In the genomic region with DNA sequence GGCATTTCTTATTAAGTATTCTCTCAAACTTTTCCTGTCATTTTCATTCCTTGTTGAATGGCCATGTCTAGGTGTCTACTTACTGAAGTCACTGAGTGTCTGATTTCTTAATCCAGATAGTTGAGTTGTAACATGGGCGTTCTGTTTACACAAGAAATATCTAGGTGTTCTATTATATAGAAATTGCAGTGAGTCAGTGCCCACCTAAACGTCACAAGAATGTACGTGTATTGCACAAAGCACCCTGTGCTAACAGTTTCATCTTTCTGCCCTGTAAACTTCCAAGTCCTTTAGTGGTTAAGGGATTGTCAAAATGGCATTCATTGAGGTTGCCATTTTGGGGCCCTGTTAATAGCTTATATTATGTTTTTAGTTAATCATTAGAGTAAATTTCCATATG, we compare ENCODE assay signal across 24 cellular contexts.
"Had no signal": no experiment of that assay in that cellular context is flagged by ENCODE, and none has a peak within 500 bp of the region (broad histone marks: within the 10 kb centered on the region; RNA-seq: fewer than 3 reads in every experiment).

No MANE protein-coding gene starts in this region.

- H3K4me3 ChIP-seq: adrenal gland, colonic mucosa, esophagus muscularis mucosa, hepatocyte, lung, pancreas, right lobe of liver, upper lobe of right lung had no signal

- DNase-seq: activated CD4-positive, CD25-positive, alpha-beta regulatory T cell treated with anti-CD3 and anti-CD28 coated beads, Interleukin-2, amount 50 U/mL, for 72 hours; activated effector memory CD4-positive, alpha-beta T cell treated with anti-CD3 and anti-CD28 coated beads, Interleukin-2, amount 50 U/mL, for 16 hours; activated T-cell treated with anti-CD3 and anti-CD28 coated beads, Interleukin-2, amount 50 U/mL, for 72 hours; adrenal gland; caudate nucleus; colonic mucosa; islet precursor cell; left colon; pancreas; right lobe of liver; small intestine; stimulated activated CD4-positive, alpha-beta T cell treated with anti-CD3 and anti-CD28 coated beads, Interleukin-15, amount 100 ng/mL, for 24 hours; stimulated activated CD4-positive, alpha-beta T cell treated with anti-CD3 and anti-CD28 coated beads, Interleukin-2, amount 100 ng/mL, for 48 hours; upper lobe of right lung had no signal

- H3K27me3 Mint-ChIP-seq: activated naive CD4-positive, alpha-beta T cell treated with anti-CD3 and anti-CD28 coated beads, Interleukin-2, amount 50 U/mL, for 24 hours; natural killer cell treated with Interleukin-12 subunit alpha and Interleukin-12 subunit beta and Interleukin-15 and Interleukin-18, amount 100 ng/mL, for 72 hours; stimulated activated naive CD8-positive, alpha-beta T cell treated with anti-CD3 and anti-CD28 coated beads, Interleukin-15, Interleukin-2, amounts not matched to agents 100 ng/mL and 50 ng/mL, for 24 hours had no signal

- H3K4me1 Mint-ChIP-seq: activated naive CD4-positive, alpha-beta T cell treated with anti-CD3 and anti-CD28 coated beads, Interleukin-2, amount 50 U/mL, for 24 hours had no signal

- H3K9me3 ChIP-seq: adrenal gland, colonic mucosa, esophagus muscularis mucosa, neutrophil, pancreas, right lobe of liver, upper lobe of right lung had no signal

- ATAC-seq: activated T-cell treated with anti-CD3 and anti-CD28 coated beads, Interleukin-2, amount 50 U/mL, for 72 hours; left colon; natural killer cell treated with Interleukin-12 subunit alpha and Interleukin-12 subunit beta and Interleukin-15 and Interleukin-18, amount 100 ng/mL, for 72 hours; pancreas; right lobe of liver; upper lobe of right lung had no signal

- H3K27ac Mint-ChIP-seq: activated naive CD4-positive, alpha-beta T cell treated with anti-CD3 and anti-CD28 coated beads, Interleukin-2, amount 50 U/mL, for 24 hours; activated T-cell treated with anti-CD3 and anti-CD28 coated beads, Interleukin-2, amount 50 U/mL, for 72 hours; mesothelial cell of epicardium; natural killer cell treated with Interleukin-12 subunit alpha and Interleukin-12 subunit beta and Interleukin-15 and Interleukin-18, amount 100 ng/mL, for 72 hours; stimulated activated naive CD8-positive, alpha-beta T cell treated with anti-CD3 and anti-CD28 coated beads, Interleukin-15, Interleukin-2, amounts not matched to agents 100 ng/mL and 50 ng/mL, for 24 hours; T-helper 1 cell treated with Interleukin-12 subunit alpha and Interleukin-12 subunit beta and Interleukin-4 antibody, amounts not matched to agents 30 μg/mL and 1 μg/mL, for 36 hours had no signal

- H3K4me3 Mint-ChIP-seq: activated naive CD4-positive, alpha-beta T cell treated with anti-CD3 and anti-CD28 coated beads, Interleukin-2, amount 50 U/mL, for 24 hours; activated T-cell treated with anti-CD3 and anti-CD28 coated beads, Interleukin-2, amount 50 U/mL, for 72 hours; mesothelial cell of epicardium; natural killer cell treated with Interleukin-12 subunit alpha and Interleukin-12 subunit beta and Interleukin-15 and Interleukin-18, amount 100 ng/mL, for 72 hours; stimulated activated naive CD8-positive, alpha-beta T cell treated with anti-CD3 and anti-CD28 coated beads, Interleukin-15, Interleukin-2, amounts not matched to agents 100 ng/mL and 50 ng/mL, for 24 hours; T-helper 1 cell treated with Interleukin-12 subunit alpha and Interleukin-12 subunit beta and Interleukin-4 antibody, amounts not matched to agents 30 μg/mL and 1 μg/mL, for 36 hours had no signal

- H3K27me3 ChIP-seq: adrenal gland, colonic mucosa, esophagus muscularis mucosa, hepatocyte, neutrophil, pancreas, right lobe of liver, upper lobe of right lung had no signal

- H3K4me1 ChIP-seq: adrenal gland, colonic mucosa, pancreas, right lobe of liver had no signal

- H3K27ac ChIP-seq: adrenal gland, colonic mucosa, esophagus muscularis mucosa, hepatocyte, neutrophil, pancreas, right lobe of liver, upper lobe of right lung, VCaP had no signal

- H3K36me3 ChIP-seq: adrenal gland, colonic mucosa, neutrophil, pancreas, right lobe of liver had no signal

- H3K9me3 Mint-ChIP-seq: activated naive CD4-positive, alpha-beta T cell treated with anti-CD3 and anti-CD28 coated beads, Interleukin-2, amount 50 U/mL, for 24 hours; activated T-cell treated with anti-CD3 and anti-CD28 coated beads, Interleukin-2, amount 50 U/mL, for 72 hours; natural killer cell treated with Interleukin-12 subunit alpha and Interleukin-12 subunit beta and Interleukin-15 and Interleukin-18, amount 100 ng/mL, for 72 hours; stimulated activated naive CD8-positive, alpha-beta T cell treated with anti-CD3 and anti-CD28 coated beads, Interleukin-15, Interleukin-2, amounts not matched to agents 100 ng/mL and 50 ng/mL, for 24 hours; T-helper 1 cell treated with Interleukin-12 subunit alpha and Interleukin-12 subunit beta and Interleukin-4 antibody, amounts not matched to agents 30 μg/mL and 1 μg/mL, for 36 hours had no signal
